In the genomic region with DNA sequence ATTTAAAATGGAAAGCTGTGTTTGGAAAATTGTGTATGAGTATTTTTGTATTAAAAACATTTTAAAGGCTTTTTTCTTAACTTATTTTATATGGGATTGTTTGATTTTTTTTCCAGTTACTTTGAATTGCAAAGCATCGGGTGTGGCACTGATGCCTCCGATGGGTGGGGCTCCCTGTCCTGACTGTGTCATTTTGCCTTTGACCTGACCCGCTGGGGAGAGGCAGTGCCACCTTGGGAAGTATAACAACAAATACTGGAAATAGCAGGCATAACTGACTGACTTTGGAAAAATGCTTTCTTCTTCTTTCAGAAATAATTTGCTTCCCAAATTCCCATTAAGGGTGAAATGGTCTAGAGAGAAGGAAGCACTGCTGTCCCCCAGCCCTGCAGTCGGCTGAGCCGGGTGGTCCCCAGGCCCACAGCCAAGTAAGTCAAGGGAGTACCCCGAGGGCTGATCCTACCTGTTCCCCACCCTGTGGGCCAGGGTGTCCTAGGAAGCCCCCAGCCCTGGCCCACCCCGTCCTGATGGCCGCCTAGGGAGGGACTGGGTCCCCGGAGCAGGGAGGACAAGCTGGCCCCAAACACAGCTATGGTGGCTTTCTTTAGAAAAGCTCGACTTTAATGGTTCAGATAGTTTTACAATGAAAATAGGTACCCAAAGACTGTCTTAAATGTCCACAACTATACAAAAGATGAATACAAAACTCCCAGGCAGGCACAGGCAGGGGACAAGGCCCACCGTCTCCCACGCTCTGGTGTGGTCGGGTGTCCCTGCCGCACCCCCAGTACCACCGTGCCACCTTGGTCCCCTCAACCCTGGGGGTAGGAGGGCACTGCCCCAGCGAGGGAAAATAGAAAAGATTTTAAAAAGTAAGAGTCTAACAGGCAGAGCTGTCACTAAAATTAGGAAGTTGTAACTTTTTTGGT, we compare ENCODE assay signal across 13 cellular contexts. TPM values are rescaled to one million over a fixed set of nuclear protein-coding genes. Genes with fewer than 3 reads are reported as not detected.
DNase-seq lines count a peak whose midpoint lies in the region; ATAC-seq and TF ChIP-seq lines count a peak whose summit lies in the region.
"Had no signal": no experiment of that assay in that cellular context is flagged by ENCODE, and none has a peak within 500 bp of the region (broad histone marks: within the 10 kb centered on the region; RNA-seq: fewer than 3 reads in every experiment).

No MANE protein-coding gene starts in this region.

- H3K4me1 Mint-ChIP-seq in MCF 10A (ENCODE audit: insufficient read depth, unreplicated experiment) (peaks cover 9% of the 10 kb centered on the region), WTC11 (0 out of 2 replicates have a peak, but pooled peaks cover 4% of the 10 kb centered on the region)
- no peaks in the 10 kb centered on the region for H3K4me1 Mint-ChIP-seq in stimulated activated naive B cell treated with anti-CD40 and anti-IgM and Interleukin-4, amounts not matched to agents 10 μg/mL and 1 μg/mL and 100 μg/mL, for 72 hours
- H3K4me1 Mint-ChIP-seq in stimulated activated memory B cell treated with anti-CD40 and anti-IgM and Interleukin-4, amounts not matched to agents 10 μg/mL and 1 μg/mL and 100 μg/mL, for 72 hours = peaks cover 8% of the 10 kb centered on the region

- intact Hi-C loops in MCF 10A (cut with micrococcal nuclease) = no loop called here
- intact Hi-C loops in breast epithelium (cut with DNase I; ENCODE audit: low total_unique reads) = no loop called here
- intact Hi-C loops in left colon (cut with DNase I, micrococcal nuclease) = no loop called here

- DNase-seq in MCF 10A (ENCODE audit: unreplicated experiment) (no peak), breast epithelium (ENCODE audit: low spot score in 2 of 2) (no peak), WTC11 (ENCODE audit: low spot score) (no peak), left colon (peak; percentile 42 to 45), NOMO-1 treated with DMSO at 0.1 percent for 48 hours (lab: John Stamatoyannopoulos, UW; ENCODE audit: unreplicated experiment) (no peak)
- no peak for DNase-seq in stimulated activated naive B cell treated with anti-CD40 and anti-IgM and Interleukin-4, amounts not matched to agents 10 μg/mL and 1 μg/mL and 100 μg/mL, for 72 hours
- DNase-seq: activated CD4-positive, CD25-positive, alpha-beta regulatory T cell; activated naive CD4-positive, alpha-beta T cell treated with Interleukin-2 at 50 U/mL for 16 hours; EL; NCI-H1417 had no signal

- H3K27ac ChIP-seq in breast epithelium = no peak overlapping the region

- H3K4me3 Mint-ChIP-seq in MCF 10A (ENCODE audit: unreplicated experiment) (no peak overlapping the region), WTC11 (no peak overlapping the region)
- H3K4me3 Mint-ChIP-seq in stimulated activated naive B cell treated with anti-CD40 and anti-IgM and Interleukin-4, amounts not matched to agents 10 μg/mL and 1 μg/mL and 100 μg/mL, for 72 hours = no peak overlapping the region
- H3K4me3 Mint-ChIP-seq in stimulated activated memory B cell treated with anti-CD40 and anti-IgM and Interleukin-4, amounts not matched to agents 10 μg/mL and 1 μg/mL and 100 μg/mL, for 72 hours = no peak overlapping the region

- no peak overlapping the region for H3K4me3 ChIP-seq in breast epithelium

- TF ChIP-seq CTCF in MCF 10A (IDR thresholded peaks at IDR 0.05; ENCODE audit: unreplicated experiment) = no peak
- TF ChIP-seq CTCF in breast epithelium (IDR thresholded peaks at IDR 0.05) = no peak
- TF ChIP-seq CTCF in WTC11 (IDR thresholded peaks at IDR 0.05) = no peak

- no peaks in the 10 kb centered on the region for H3K27me3 Mint-ChIP-seq in MCF 10A (ENCODE audit: insufficient read depth, unreplicated experiment)
- no peaks in the 10 kb centered on the region for H3K27me3 Mint-ChIP-seq in WTC11 (ENCODE audit: low read depth)
- H3K27me3 Mint-ChIP-seq in stimulated activated naive B cell treated with anti-CD40 and anti-IgM and Interleukin-4, amounts not matched to agents 10 μg/mL and 1 μg/mL and 100 μg/mL, for 72 hours = no peaks in the 10 kb centered on the region
- no peaks in the 10 kb centered on the region for H3K27me3 Mint-ChIP-seq in stimulated activated memory B cell treated with anti-CD40 and anti-IgM and Interleukin-4, amounts not matched to agents 10 μg/mL and 1 μg/mL and 100 μg/mL, for 72 hours

- no peak for TF ChIP-seq POLR2A in breast epithelium (IDR thresholded peaks at IDR 0.05)

- H3K36me3 Mint-ChIP-seq in MCF 10A (ENCODE audit: insufficient read depth, unreplicated experiment) (peaks cover 84% of the 10 kb centered on the region), WTC11 (peaks cover 36% of the 10 kb centered on the region)
- peaks cover 46 to 51% of the 10 kb centered on the region in 2 donors for H3K36me3 Mint-ChIP-seq in stimulated activated naive B cell treated with anti-CD40 and anti-IgM and Interleukin-4, amounts not matched to agents 10 μg/mL and 1 μg/mL and 100 μg/mL, for 72 hours
- H3K36me3 Mint-ChIP-seq in stimulated activated memory B cell treated with anti-CD40 and anti-IgM and Interleukin-4, amounts not matched to agents 10 μg/mL and 1 μg/mL and 100 μg/mL, for 72 hours = peaks cover 52% of the 10 kb centered on the region

- no peaks in the 10 kb centered on the region for H3K27me3 ChIP-seq in breast epithelium

- CTCF ChIA-PET in MCF 10A (lab: Yijun Ruan, JAX) (no interaction called here), WTC11 (lab: Charles Lee) (interaction anchor here (1.5 kb wide), 1 partner anchor 71 kb away, joined by 5 read pairs; no protein-coding TSS in a partner anchor)

- H3K36me3 ChIP-seq in breast epithelium = peaks cover 12% of the 10 kb centered on the region

- H3K9me3 Mint-ChIP-seq in MCF 10A (ENCODE audit: unreplicated experiment) = no peaks in the 10 kb centered on the region
- H3K9me3 Mint-ChIP-seq in WTC11 = no peaks in the 10 kb centered on the region
- no peaks in the 10 kb centered on the region for H3K9me3 Mint-ChIP-seq in stimulated activated naive B cell treated with anti-CD40 and anti-IgM and Interleukin-4, amounts not matched to agents 10 μg/mL and 1 μg/mL and 100 μg/mL, for 72 hours
- no peaks in the 10 kb centered on the region for H3K9me3 Mint-ChIP-seq in stimulated activated memory B cell treated with anti-CD40 and anti-IgM and Interleukin-4, amounts not matched to agents 10 μg/mL and 1 μg/mL and 100 μg/mL, for 72 hours

- no peaks in the 10 kb centered on the region for H3K4me1 ChIP-seq in breast epithelium

- POLR2A ChIA-PET in MCF 10A (lab: Yijun Ruan, JAX) = interaction anchor here (0.5 to 1.2 kb wide), 3 partner anchors 18 to 112 kb away, joined by 3 read pairs; no protein-coding TSS in a partner anchor
- POLR2A ChIA-PET in WTC11 (lab: Charles Lee) = no interaction called here

- BruUV-seq in MCF 10A (replicated peaks; lab: Mats Ljungman, UMichigan) = TSS peak; percentile 26

- no peaks in the 10 kb centered on the region for H3K9me3 ChIP-seq in breast epithelium

- ATAC-seq in WTC11 (no peak), left colon (peak; percentile 74), HG02759 (IDR thresholded peaks at IDR 0.05; ENCODE audit: unreplicated experiment) (no peak)
- no peak for ATAC-seq in stimulated activated naive B cell treated with anti-CD40 and anti-IgM and Interleukin-4, amounts not matched to agents 10 μg/mL and 1 μg/mL and 100 μg/mL, for 72 hours (replicated peaks)
- ATAC-seq in stimulated activated memory B cell treated with anti-CD40 and anti-IgM and Interleukin-4, amounts not matched to agents 10 μg/mL and 1 μg/mL and 100 μg/mL, for 72 hours = no peak
- ATAC-seq: Right ventricle myocardium inferior had no signal

- H3K27ac Mint-ChIP-seq in MCF 10A (ENCODE audit: low read depth, unreplicated experiment) (peak overlapping the region; percentile 83), WTC11 (0 out of 2 replicates have a peak overlapping the region, but pooled peaks have one; percentile 8)
- peak overlapping the region; percentile 81 for H3K27ac Mint-ChIP-seq in stimulated activated naive B cell treated with anti-CD40 and anti-IgM and Interleukin-4, amounts not matched to agents 10 μg/mL and 1 μg/mL and 100 μg/mL, for 72 hours
- H3K27ac Mint-ChIP-seq in stimulated activated memory B cell treated with anti-CD40 and anti-IgM and Interleukin-4, amounts not matched to agents 10 μg/mL and 1 μg/mL and 100 μg/mL, for 72 hours = no peak overlapping the region

TF ChIP-seq in WTC11, 78 proteins besides CTCF, POLR2A, EP300 and RAD21 (continues in another document):
- TF ChIP-seq ATF3 (CRISPR knock-in tag; conservative IDR thresholded peaks at IDR 0.05) (no peak), ATF2 (CRISPR knock-in tag; IDR thresholded peaks at IDR 0.05; ENCODE audit: borderline replicate concordance, low read depth) (no peak)
- TF ChIP-seq, protein P1, sequence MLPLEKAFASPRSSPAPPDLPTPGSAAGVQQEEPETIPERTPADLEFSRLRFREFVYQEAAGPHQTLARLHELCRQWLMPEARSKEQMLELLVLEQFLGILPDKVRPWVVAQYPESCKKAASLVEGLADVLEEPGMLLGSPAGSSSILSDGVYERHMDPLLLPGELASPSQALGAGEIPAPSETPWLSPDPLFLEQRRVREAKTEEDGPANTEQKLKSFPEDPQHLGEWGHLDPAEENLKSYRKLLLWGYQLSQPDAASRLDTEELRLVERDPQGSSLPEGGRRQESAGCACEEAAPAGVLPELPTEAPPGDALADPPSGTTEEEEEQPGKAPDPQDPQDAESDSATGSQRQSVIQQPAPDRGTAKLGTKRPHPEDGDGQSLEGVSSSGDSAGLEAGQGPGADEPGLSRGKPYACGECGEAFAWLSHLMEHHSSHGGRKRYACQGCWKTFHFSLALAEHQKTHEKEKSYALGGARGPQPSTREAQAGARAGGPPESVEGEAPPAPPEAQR (CRISPR knock-in tag; IDR thresholded peaks at IDR 0.05) = no peak

RNA-seq across cellular contexts. Expression of gene NELFA, which starts 26.4 kb away (rescaled TPM):
- total RNA-seq in MCF 10A (2022) (30.1 and 36.2 TPM in 2 replicates), breast epithelium (10 to 100 TPM; 14.1 to 22.0 (median 18.4) TPM), WTC11 (2021) (63.3 to 72.6 TPM (median 69.2 TPM) in 3 replicates), left colon (10 to 100 TPM; 28.2 to 28.7 TPM)

Comparison
In these comparisons a context has a peak if more than half of its experiments do, and no peak if none do; other contexts are left out.
1. DNase-seq: peak in left colon (2 of 2); none in MCF 10A (single experiment), breast epithelium (0 of 2), WTC11 (single experiment), stimulated activated naive B cell treated with anti-CD40 and anti-IgM and Interleukin-4, amounts not matched to agents 10 μg/mL and 1 μg/mL and 100 μg/mL, for 72 hours (single experiment) and NOMO-1 treated with DMSO at 0.1 percent for 48 hours (single experiment).